19 cellular contexts compared by ENCODE assay signal in the genomic region with DNA sequence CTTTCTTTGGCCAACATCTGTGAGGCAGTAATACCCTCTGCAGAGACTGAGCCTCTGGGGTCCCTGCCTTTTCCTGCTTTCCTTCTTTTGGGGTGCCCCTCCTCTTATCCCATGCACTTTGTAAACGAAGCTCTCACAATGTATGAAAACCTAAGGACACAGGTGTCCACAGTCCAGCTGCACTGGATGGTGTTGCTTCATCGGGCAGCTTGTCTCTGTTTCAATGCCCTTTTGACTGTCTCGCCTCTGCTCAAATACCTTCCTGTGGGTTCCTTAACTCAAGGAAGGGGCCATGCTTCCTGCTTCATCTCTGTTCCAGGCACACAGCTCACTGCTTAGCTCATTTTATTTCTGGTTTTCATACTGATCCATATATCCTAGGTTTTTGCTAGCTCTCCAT. TPM values are rescaled to one million over a fixed set of nuclear protein-coding genes. Genes with fewer than 3 reads are reported as not detected.
DNase-seq lines count a peak whose midpoint lies in the region; ATAC-seq lines count a peak whose summit lies in the region.
"Had no signal": no experiment of that assay in that cellular context is flagged by ENCODE, and none has a peak within 500 bp of the region (broad histone marks: within the 10 kb centered on the region; RNA-seq: fewer than 3 reads in every experiment).

No MANE protein-coding gene starts in this region.

- no peak for ATAC-seq in T-cell (replicated peaks in 1 of 4)
- peak; percentile 44 for ATAC-seq in left lobe of liver
- no peak for ATAC-seq in stimulated activated effector memory CD8-positive, alpha-beta T cell treated with anti-CD3 and anti-CD28 coated beads, Interleukin-12 subunit alpha, Interleukin-12 subunit beta, amount 100 ng/mL, for 72 hours
- ATAC-seq in HG02610 (IDR thresholded peaks at IDR 0.05; ENCODE audit: unreplicated experiment), result no peak

- no peak for DNase-seq in activated naive CD4-positive, alpha-beta T cell treated with anti-CD3 and anti-CD28 coated beads, Interleukin-2, amount 50 U/mL, for 16 hours
- DNase-seq in T-cell (no peak), left lobe of liver (ENCODE audit: low spot score) (no peak), C1 segment of cervical spinal cord (lab: John Stamatoyannopoulos, UW) (no peak), HK-2 (ENCODE audit: unreplicated experiment) (no peak)
- DNase-seq in stimulated activated effector memory CD8-positive, alpha-beta T cell treated with anti-CD3 and anti-CD28 coated beads, Interleukin-12 subunit alpha, Interleukin-12 subunit beta, amount 100 ng/mL, for 72 hours (ENCODE audit: low spot score in 2 of 2), result no peak
- DNase-seq: DMS153, H9, MV-4-11, NCI-H1417, NCI-H187 treated with DMSO at 0.1 percent for 48 hours, NCI-H446, NCI-H69, SHP77 treated with DMSO at 0.1 percent for 48 hours had no signal

- POLR2A ChIA-PET in T-cell (lab: Charles Lee), result no interaction called here

- H3K27me3 Mint-ChIP-seq in activated naive CD4-positive, alpha-beta T cell treated with anti-CD3 and anti-CD28 coated beads, Interleukin-2, amount 50 U/mL, for 24 hours, result no peaks in the 10 kb centered on the region
- H3K27me3 Mint-ChIP-seq in T-cell, result no peaks in the 10 kb centered on the region
- H3K27me3 Mint-ChIP-seq: IgD-negative memory B cell had no signal

- CTCF ChIA-PET in T-cell (lab: Charles Lee), result interaction anchor here (0.5 to 0.9 kb wide), 4 partner anchors 9 to 356 kb away, joined by 3 to 7 read pairs (median 3); a partner anchor contains a TSS

- peaks cover 18% of the 10 kb centered on the region for H3K36me3 Mint-ChIP-seq in activated naive CD4-positive, alpha-beta T cell treated with anti-CD3 and anti-CD28 coated beads, Interleukin-2, amount 50 U/mL, for 24 hours
- H3K36me3 Mint-ChIP-seq in T-cell, result peaks cover 47% of the 10 kb centered on the region
- H3K36me3 Mint-ChIP-seq in stimulated activated effector memory CD8-positive, alpha-beta T cell treated with anti-CD3 and anti-CD28 coated beads, Interleukin-12 subunit alpha, Interleukin-12 subunit beta, amount 100 ng/mL, for 72 hours, result peaks cover 47% of the 10 kb centered on the region

- H3K27ac Mint-ChIP-seq in activated naive CD4-positive, alpha-beta T cell treated with anti-CD3 and anti-CD28 coated beads, Interleukin-2, amount 50 U/mL, for 24 hours, result peak overlapping the region; percentile 18
- H3K27ac Mint-ChIP-seq in T-cell, result peak overlapping the region; percentile 62 to 74
- H3K27ac Mint-ChIP-seq in stimulated activated effector memory CD8-positive, alpha-beta T cell treated with anti-CD3 and anti-CD28 coated beads, Interleukin-12 subunit alpha, Interleukin-12 subunit beta, amount 100 ng/mL, for 72 hours, result peak overlapping the region; percentile 76
- H3K27ac Mint-ChIP-seq: H9, IgD-negative memory B cell had no signal

- H3K4me3 Mint-ChIP-seq in activated naive CD4-positive, alpha-beta T cell treated with anti-CD3 and anti-CD28 coated beads, Interleukin-2, amount 50 U/mL, for 24 hours, result no peak overlapping the region
- H3K4me3 Mint-ChIP-seq in T-cell, result no peak overlapping the region
- H3K4me3 Mint-ChIP-seq in stimulated activated effector memory CD8-positive, alpha-beta T cell treated with anti-CD3 and anti-CD28 coated beads, Interleukin-12 subunit alpha, Interleukin-12 subunit beta, amount 100 ng/mL, for 72 hours, result no peak overlapping the region
- H3K4me3 Mint-ChIP-seq: H9, IgD-negative memory B cell had no signal

- H3K4me1 Mint-ChIP-seq in activated naive CD4-positive, alpha-beta T cell treated with anti-CD3 and anti-CD28 coated beads, Interleukin-2, amount 50 U/mL, for 24 hours, result peaks cover 42% of the 10 kb centered on the region
- peaks cover 40 to 43% (median 41%) of the 10 kb centered on the region in 3 donors for H3K4me1 Mint-ChIP-seq in T-cell
- H3K4me1 Mint-ChIP-seq in stimulated activated effector memory CD8-positive, alpha-beta T cell treated with anti-CD3 and anti-CD28 coated beads, Interleukin-12 subunit alpha, Interleukin-12 subunit beta, amount 100 ng/mL, for 72 hours, result peaks cover 36% of the 10 kb centered on the region

- peaks cover 10% of the 10 kb centered on the region for H3K9me3 Mint-ChIP-seq in activated naive CD4-positive, alpha-beta T cell treated with anti-CD3 and anti-CD28 coated beads, Interleukin-2, amount 50 U/mL, for 24 hours
- peaks cover 10 to 15% (median 11%) of the 10 kb centered on the region in 3 donors for H3K9me3 Mint-ChIP-seq in T-cell
- peaks cover 8% of the 10 kb centered on the region for H3K9me3 Mint-ChIP-seq in stimulated activated effector memory CD8-positive, alpha-beta T cell treated with anti-CD3 and anti-CD28 coated beads, Interleukin-12 subunit alpha, Interleukin-12 subunit beta, amount 100 ng/mL, for 72 hours

RNA-seq across cellular contexts. Expression of a gene that starts 6.4 kb away (rescaled TPM):
- total RNA-seq in T-cell (10 to 100 TPM; 18.1 to 36.6 (median 30.8) TPM), left lobe of liver (243 TPM)

RNA-seq across cellular contexts. Expression of a gene that starts 10.3 kb away (rescaled TPM):
- total RNA-seq in T-cell (1 to 10 TPM; 2.2 to 5.9 (median 3.6) TPM), left lobe of liver (1,748 TPM)

RNA-seq across cellular contexts. Expression of a gene that starts 26.1 kb away (rescaled TPM):
- total RNA-seq in T-cell, result under 1 TPM in 3 of 5 donors, not detected in 2; 0.26 to 0.70 (median 0.59) TPM
- total RNA-seq in left lobe of liver, result 154 TPM
- total RNA-seq: HT1080, RPMI7951 had no signal

RNA-seq across cellular contexts. Expression of a gene that starts 27.6 kb away (rescaled TPM):
- total RNA-seq in T-cell (10 to 100 TPM; 29.0 to 50.0 (median 41.5) TPM), left lobe of liver (48.4 TPM)

RNA-seq across cellular contexts. Expression of a gene that starts 42.1 kb away (rescaled TPM):
- total RNA-seq in T-cell, result 1 to 10 TPM; 1.5 to 5.0 (median 4.5) TPM
- total RNA-seq in left lobe of liver, result 1,760 TPM

Comparison
In these comparisons a context has a peak if more than half of its experiments do, and no peak if none do; other contexts are left out.
1. H3K27ac Mint-ChIP-seq: peak in every context shown above with its lines; median percentile 76 in stimulated activated effector memory CD8-positive, alpha-beta T cell treated with anti-CD3 and anti-CD28 coated beads, Interleukin-12 subunit alpha, Interleukin-12 subunit beta, amount 100 ng/mL, for 72 hours; 68 in T-cell; 18 in activated naive CD4-positive, alpha-beta T cell treated with anti-CD3 and anti-CD28 coated beads, Interleukin-2, amount 50 U/mL, for 24 hours.
2. RNA of a gene that starts 10.3 kb away (total RNA-seq): 1,748 TPM in left lobe of liver (single experiment); 2.2 to 5.9 TPM in T-cell; every median in the first group is over 100 times any median in the second.
3. RNA of a gene that starts 26.1 kb away (total RNA-seq): 154 TPM in left lobe of liver (single experiment); 0.26 to 0.70 TPM in T-cell; every median in the first group is over 10 times any median in the second.